In the genomic region with DNA sequence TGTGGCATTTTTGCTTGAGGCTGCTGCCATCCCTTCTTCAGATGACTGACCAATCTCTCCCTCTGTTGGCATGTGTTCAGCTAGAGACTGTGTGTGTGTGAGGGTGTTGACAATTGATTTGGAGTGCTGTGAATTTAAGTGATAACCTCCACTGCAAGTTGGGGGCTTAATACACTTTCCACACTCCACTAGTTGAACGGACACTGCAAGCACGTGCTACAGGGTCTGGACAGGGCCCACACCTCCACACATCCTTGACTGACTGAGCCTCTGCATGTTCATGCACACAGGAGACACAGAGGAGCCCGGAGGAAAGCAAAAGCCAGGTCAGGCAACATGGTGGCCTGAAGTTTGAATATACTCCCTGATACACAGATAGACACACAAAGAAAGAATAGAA, we compare ENCODE assay signal across 22 cellular contexts. TPM values are rescaled to one million over a fixed set of nuclear protein-coding genes. Genes with fewer than 3 reads are reported as not detected.
A peak's percentile ranks its signal among the peaks of the same experiment; 100 is the strongest.
DNase-seq lines count a peak whose midpoint lies in the region; ATAC-seq and TF ChIP-seq lines count a peak whose summit lies in the region.
"Had no signal": no experiment of that assay in that cellular context is flagged by ENCODE, and none has a peak within 500 bp of the region (broad histone marks: within the 10 kb centered on the region; RNA-seq: fewer than 3 reads in every experiment).

No MANE protein-coding gene starts in this region.

- no peak for TF ChIP-seq RAD21 in IMR-90 (IDR thresholded peaks at IDR 0.05; ENCODE audit: low read length)

- no peak for TF ChIP-seq POLR2A in IMR-90 (IDR thresholded peaks at IDR 0.05; ENCODE audit: low read depth, low read length)

- peak overlapping the region; percentile 63 for H3K27ac Mint-ChIP-seq in activated CD4-positive, alpha-beta T cell treated with anti-CD3 and anti-CD28 coated beads for 36 hours
- no peak overlapping the region for H3K27ac Mint-ChIP-seq in activated CD4-positive, alpha-beta T cell treated with anti-CD3 and anti-CD28 coated beads, Interleukin-2, amount 10 ng/mL, durations not matched to agents 7 days and 5 days
- H3K27ac Mint-ChIP-seq in endodermal cell (peak overlapping the region; percentile 23), naive B cell (peak overlapping the region in 4 of 6 donors; percentile 28 to 86 (median 51))
- H3K27ac Mint-ChIP-seq: CD8-positive, alpha-beta T cell; GM23338 had no signal

- H4K91ac ChIP-seq in IMR-90 (ENCODE audit: insufficient read depth, low read depth, low read length): no peak overlapping the region

- no peak overlapping the region for H3K4me2 ChIP-seq in IMR-90 (ENCODE audit: low read depth, low read length)
- H3K4me2 ChIP-seq: BLaER1 treated with 17β-estradiol and CSF1 and Interleukin-3, amounts not matched to agents 10 nM and 100 nM; GM23338 had no signal

- no peak overlapping the region for H2AFZ ChIP-seq in IMR-90 (replicated peaks; ENCODE audit: low read length, poor library complexity)
- H2AFZ ChIP-seq: GM23338 had no signal

- peaks cover 16% of the 10 kb centered on the region for H3K36me3 Mint-ChIP-seq in activated CD4-positive, alpha-beta T cell treated with anti-CD3 and anti-CD28 coated beads for 36 hours (ENCODE audit: low read depth)
- H3K36me3 Mint-ChIP-seq in activated CD4-positive, alpha-beta T cell treated with anti-CD3 and anti-CD28 coated beads, Interleukin-2, amount 10 ng/mL, durations not matched to agents 7 days and 5 days (ENCODE audit: low read depth): peaks cover 20% of the 10 kb centered on the region
- H3K36me3 Mint-ChIP-seq in endodermal cell (ENCODE audit: low read depth) (peaks cover 15% of the 10 kb centered on the region), naive B cell (peaks cover 0 to 14% of the 10 kb centered on the region in 2 donors)

- H3K9ac ChIP-seq in IMR-90 (ENCODE audit: low read depth, low read length): no peak overlapping the region
- no peak overlapping the region for H3K9ac ChIP-seq in endodermal cell (ENCODE audit: extremely low read depth, low read length, poor library complexity, severe bottlenecking)
- H3K9ac ChIP-seq: BLaER1 treated with 17β-estradiol and CSF1 and Interleukin-3, amounts not matched to agents 10 nM and 100 nM had no signal

- H3K18ac ChIP-seq in IMR-90 (ENCODE audit: low read depth, low read length): no peak overlapping the region

- no peak overlapping the region for H4K5ac ChIP-seq in IMR-90 (ENCODE audit: low read depth, low read length)

- BruUV-seq in IMR-90 (replicated peaks; lab: Mats Ljungman, UMichigan): no TSS peak

- H3K9me3 ChIP-seq in IMR-90 (ENCODE audit: control insufficient read depth, insufficient read depth, low read length): no peaks in the 10 kb centered on the region
- H3K9me3 ChIP-seq in endodermal cell (ENCODE audit: control insufficient read depth, low read length): peaks cover 6% of the 10 kb centered on the region

- POLR2A ChIA-PET in activated CD4-positive, alpha-beta T cell treated with anti-CD3 and anti-CD28 coated beads for 36 hours (lab: Charles Lee): no interaction called here
- POLR2A ChIA-PET in activated CD4-positive, alpha-beta T cell treated with anti-CD3 and anti-CD28 coated beads, Interleukin-2, amount 10 ng/mL, durations not matched to agents 7 days and 5 days (lab: Charles Lee): no interaction called here
- POLR2A ChIA-PET in IMR-90 (lab: Charles Lee; ENCODE audit: unreplicated experiment): no interaction called here

- no peak overlapping the region for H3K4me3 ChIP-seq in IMR-90 (ENCODE audit: insufficient read depth, low read depth, low read length)
- H3K4me3 ChIP-seq in endodermal cell (ENCODE audit: low read length): no peak overlapping the region
- H3K4me3 ChIP-seq in coronary artery: no peak overlapping the region
- H3K4me3 ChIP-seq: BLaER1 treated with 17β-estradiol and CSF1 and Interleukin-3, amounts not matched to agents 10 nM and 100 nM; GM23338 had no signal

- DNase-seq in activated CD4-positive, alpha-beta T cell treated with anti-CD3 and anti-CD28 coated beads for 36 hours: no peak
- no peak for DNase-seq in activated CD4-positive, alpha-beta T cell treated with anti-CD3 and anti-CD28 coated beads, Interleukin-2, amount 10 ng/mL, durations not matched to agents 7 days and 5 days
- DNase-seq in IMR-90 (no peak), endodermal cell (no peak), naive B cell (no peak), coronary artery (ENCODE audit: low spot score) (no peak)
- DNase-seq: 8988T; Calu3; CD8-positive, alpha-beta T cell; DMS153; Karpas-422; NCI-H1694; NCI-H2081 treated with DMSO at 0.1 percent for 48 hours; NCI-H2171 treated with DMSO at 0.1 percent for 48 hours; NCI-H446 treated with DMSO at 0.1 percent for 48 hours; NCI-H526 treated with DMSO at 0.1 percent for 48 hours; SHP77 had no signal

- H4K20me1 ChIP-seq in IMR-90 (ENCODE audit: insufficient read depth, low read length): peaks cover 25% of the 10 kb centered on the region

- CTCF ChIA-PET in activated CD4-positive, alpha-beta T cell treated with anti-CD3 and anti-CD28 coated beads for 36 hours (lab: Charles Lee): interaction anchor here (0.6 to 0.8 kb wide), 2 partner anchors 16 to 803 kb away, joined by 3 read pairs; no protein-coding TSS in a partner anchor
- CTCF ChIA-PET in activated CD4-positive, alpha-beta T cell treated with anti-CD3 and anti-CD28 coated beads, Interleukin-2, amount 10 ng/mL, durations not matched to agents 7 days and 5 days (lab: Charles Lee): interaction anchor here (0.8 kb wide), 1 partner anchor 51 kb away, joined by 4 read pairs; no protein-coding TSS in a partner anchor
- CTCF ChIA-PET in IMR-90 (lab: Yijun Ruan, JAX): interaction anchor here (0.7 to 1.0 kb wide), 3 partner anchors 16 to 62 kb away, joined by 3 read pairs; no protein-coding TSS in a partner anchor

- in situ Hi-C loops in IMR-90 (cut with MboI; ENCODE audit: low sequenced_read_pairs): no loop called here

- peak overlapping the region; percentile 73 for H2AK5ac ChIP-seq in IMR-90 (ENCODE audit: low read depth, low read length)

- H3K36me3 ChIP-seq in IMR-90 (ENCODE audit: control insufficient read depth, insufficient read depth, low read length) (no peaks in the 10 kb centered on the region), endodermal cell (ENCODE audit: control insufficient read depth, insufficient read depth, low read length) (no peaks in the 10 kb centered on the region)

- peaks cover 11 to 32% of the 10 kb centered on the region in 2 experiments for H3K79me1 ChIP-seq in IMR-90 (ENCODE audit: low read depth in 1 of 2, low read length in 2 of 2)

- H3K14ac ChIP-seq in IMR-90 (replicated peaks; ENCODE audit: low read depth, low read length): peak overlapping the region; percentile 30; the same call in 1 of the 2 replicates

- peaks cover 5% of the 10 kb centered on the region; the same call in 1 of the 2 replicates for H3K9me1 ChIP-seq in IMR-90 (ENCODE audit: insufficient read depth, low read length)

- no peak overlapping the region for H2BK20ac ChIP-seq in IMR-90 (ENCODE audit: low read depth, low read length)

- 60% methylated on average over 1 of the region's 3 CpGs; no CpG with 5 or more reads in 1 of the 2 experiments for WGBS in IMR-90 (ENCODE audit: extremely low coverage in 2 of 2, insufficient read length in 1 of 2), 2 experiments
- 94 to 100% methylated on average over 1 to 3 of the region's 3 CpGs for WGBS in endodermal cell (ENCODE audit: insufficient coverage in 1 of 2, insufficient read length in 1 of 2), 2 experiments

- no peak overlapping the region for H2BK5ac ChIP-seq in IMR-90 (ENCODE audit: low read depth, low read length, poor library complexity, severe bottlenecking)

- no peaks in the 10 kb centered on the region for H3K27me3 Mint-ChIP-seq in activated CD4-positive, alpha-beta T cell treated with anti-CD3 and anti-CD28 coated beads for 36 hours
- H3K27me3 Mint-ChIP-seq in activated CD4-positive, alpha-beta T cell treated with anti-CD3 and anti-CD28 coated beads, Interleukin-2, amount 10 ng/mL, durations not matched to agents 7 days and 5 days: no peaks in the 10 kb centered on the region
- no peaks in the 10 kb centered on the region for H3K27me3 Mint-ChIP-seq in endodermal cell (ENCODE audit: insufficient read depth)
- no peaks in the 10 kb centered on the region for H3K27me3 Mint-ChIP-seq in naive B cell

- H2BK15ac ChIP-seq in IMR-90 (ENCODE audit: low read depth, low read length): no peak overlapping the region

- H3K9me3 Mint-ChIP-seq in activated CD4-positive, alpha-beta T cell treated with anti-CD3 and anti-CD28 coated beads for 36 hours (ENCODE audit: low read depth): peaks cover 6% of the 10 kb centered on the region
- peaks cover 13% of the 10 kb centered on the region for H3K9me3 Mint-ChIP-seq in activated CD4-positive, alpha-beta T cell treated with anti-CD3 and anti-CD28 coated beads, Interleukin-2, amount 10 ng/mL, durations not matched to agents 7 days and 5 days
- H3K9me3 Mint-ChIP-seq in endodermal cell: peaks cover 5% of the 10 kb centered on the region
- H3K9me3 Mint-ChIP-seq in naive B cell: peaks cover 0 to 3% (median 0%) of the 10 kb centered on the region in 7 donors
- H3K9me3 Mint-ChIP-seq: GM23338 had no signal

- no peak for TF ChIP-seq CTCF in IMR-90 (conservative IDR thresholded peaks at IDR 0.05; ENCODE audit: low read depth, low read length)
- no peak for TF ChIP-seq CTCF in endodermal cell (conservative IDR thresholded peaks at IDR 0.05)
- TF ChIP-seq CTCF in coronary artery (IDR thresholded peaks at IDR 0.05): no peak

- H4K8ac ChIP-seq in IMR-90 (ENCODE audit: low read depth in 2 of 2, low read length in 2 of 2): no peak overlapping the region

- H3K23ac ChIP-seq in IMR-90 (ENCODE audit: low read depth, low read length): no peak overlapping the region

- H3K4me1 Mint-ChIP-seq in activated CD4-positive, alpha-beta T cell treated with anti-CD3 and anti-CD28 coated beads for 36 hours: peaks cover 54% of the 10 kb centered on the region
- peaks cover 40% of the 10 kb centered on the region for H3K4me1 Mint-ChIP-seq in activated CD4-positive, alpha-beta T cell treated with anti-CD3 and anti-CD28 coated beads, Interleukin-2, amount 10 ng/mL, durations not matched to agents 7 days and 5 days
- H3K4me1 Mint-ChIP-seq in endodermal cell: peaks cover 8% of the 10 kb centered on the region
- peaks cover 37 to 80% (median 63%) of the 10 kb centered on the region in 3 donors for H3K4me1 Mint-ChIP-seq in naive B cell

- no peak overlapping the region for H2AK9ac ChIP-seq in IMR-90 (replicated peaks; ENCODE audit: low read depth, low read length, poor library complexity)

- no peak overlapping the region for H3K4me3 Mint-ChIP-seq in activated CD4-positive, alpha-beta T cell treated with anti-CD3 and anti-CD28 coated beads for 36 hours
- H3K4me3 Mint-ChIP-seq in activated CD4-positive, alpha-beta T cell treated with anti-CD3 and anti-CD28 coated beads, Interleukin-2, amount 10 ng/mL, durations not matched to agents 7 days and 5 days: no peak overlapping the region
- H3K4me3 Mint-ChIP-seq in endodermal cell (no peak overlapping the region), naive B cell (no peak overlapping the region)
- H3K4me3 Mint-ChIP-seq: CD8-positive, alpha-beta T cell; GM23338 had no signal

- intact Hi-C loops in activated CD4-positive, alpha-beta T cell treated with anti-CD3 and anti-CD28 coated beads for 36 hours (cut with DNase I, micrococcal nuclease): no loop called here
- intact Hi-C loops in IMR-90 (cut with micrococcal nuclease): loop anchor here (5.0 kb wide), 1 partner anchor 49 kb away; a partner anchor contains a TSS

- H3K4me1 ChIP-seq in IMR-90 (ENCODE audit: control insufficient read depth, insufficient read depth, low read length): peaks cover 4% of the 10 kb centered on the region
- no peaks in the 10 kb centered on the region for H3K4me1 ChIP-seq in endodermal cell (ENCODE audit: control insufficient read depth, insufficient read depth, low read length)

- H3K27me3 ChIP-seq in IMR-90 (ENCODE audit: control insufficient read depth, insufficient read depth, low read length) (no peaks in the 10 kb centered on the region), endodermal cell (ENCODE audit: control insufficient read depth, insufficient read depth, low read length, poor library complexity, severe bottlenecking) (no peaks in the 10 kb centered on the region)
- H3K27me3 ChIP-seq: BLaER1 treated with 17β-estradiol and CSF1 and Interleukin-3, amounts not matched to agents 10 nM and 100 nM had no signal

- dilution Hi-C loops in IMR-90 (cut with HindIII; ENCODE audit: low sequenced_read_pairs, unreplicated experiment): no loop called here

- ATAC-seq in activated CD4-positive, alpha-beta T cell treated with anti-CD3 and anti-CD28 coated beads for 36 hours: no peak
- ATAC-seq in IMR-90 (ENCODE audit: low read depth) (no peak), naive B cell (ENCODE audit: low read depth in 2 of 2) (no peak), HG03342 (IDR thresholded peaks at IDR 0.05; ENCODE audit: unreplicated experiment) (no peak), HG03196 (IDR thresholded peaks at IDR 0.05; ENCODE audit: unreplicated experiment) (no peak)
- ATAC-seq: CD8-positive, alpha-beta T cell; GM23338; HCT116 had no signal

- no peak overlapping the region for H2BK120ac ChIP-seq in IMR-90 (ENCODE audit: low read depth, low read length)

- H3K4ac ChIP-seq in IMR-90 (ENCODE audit: low read depth, low read length): no peak overlapping the region

- H3K27ac ChIP-seq in IMR-90 (ENCODE audit: insufficient read depth, low read length): no peak overlapping the region
- H3K27ac ChIP-seq in endodermal cell (ENCODE audit: low read depth, low read length): no peak overlapping the region
- H3K27ac ChIP-seq in coronary artery: no peak overlapping the region
- H3K27ac ChIP-seq: BLaER1 treated with 17β-estradiol and CSF1 and Interleukin-3, amounts not matched to agents 10 nM and 100 nM had no signal

- H3K56ac ChIP-seq in IMR-90 (ENCODE audit: extremely low read depth, insufficient read depth, low read length): no peak overlapping the region

RNA-seq across cellular contexts. Expression of a gene that starts 51.3 kb away (rescaled TPM):
- total RNA-seq in activated CD4-positive, alpha-beta T cell treated with anti-CD3 and anti-CD28 coated beads for 36 hours: 10 to 100 TPM; 30.8 to 47.2 TPM
- total RNA-seq in activated CD4-positive, alpha-beta T cell treated with anti-CD3 and anti-CD28 coated beads, Interleukin-2, amount 10 ng/mL, durations not matched to agents 7 days and 5 days: 10 to 100 TPM; 25.6 to 34.1 TPM
- 12.9 and 16.9 TPM in 2 replicates for total RNA-seq in IMR-90 (2012; rRNA removed)
- polyA plus RNA-seq in IMR-90 (2012; rRNA removed): 4.7 and 5.7 TPM in 2 replicates
- polyA plus RNA-seq in IMR-90 (2012; cell fraction: cytosol; rRNA removed): 0.93 and 1.1 TPM in 2 replicates
- 1.2 and 12.8 TPM in 2 replicates for polyA plus RNA-seq in IMR-90 (2012; cell fraction: nucleus; rRNA removed; ENCODE audit: low replicate concordance)
- total RNA-seq in endodermal cell: 10 to 100 TPM; 45.7 to 46.7 TPM
- 18.4 TPM for polyA plus RNA-seq in endodermal cell (2013, experiment 1 of 2)
- polyA plus RNA-seq in endodermal cell (2013, experiment 2 of 2): 18.5 TPM
- 10 to 100 TPM; 14.8 to 27.9 (median 21.1) TPM for polyA plus RNA-seq in naive B cell (ENCODE audit: low read depth in 6 of 6)
